In genomic region chr6:105746539-105746938, GRCh38 we compare ENCODE assay signal across 18 cellular contexts.
DNase-seq lines count a peak whose midpoint lies in the region; ATAC-seq and TF ChIP-seq lines count a peak whose summit lies in the region.
"Had no signal": no experiment of that assay in that cellular context is flagged by ENCODE, and none has a peak within 500 bp of the region (broad histone marks: within the 10 kb centered on the region; RNA-seq: fewer than 3 reads in every experiment).

No MANE protein-coding gene starts in this region.

- no peak for TF ChIP-seq POLR2A in Peyer's patch (IDR thresholded peaks at IDR 0.05)

- H3K4me3 Mint-ChIP-seq in activated T-helper 17 cell treated with anti-CD3 and anti-CD28 coated beads, Interleukin-2, amount 50 U/mL, for 72 hours = no peak overlapping the region
- H3K4me3 Mint-ChIP-seq: immature natural killer cell; stimulated activated naive CD8-positive, alpha-beta T cell treated with anti-CD3 and anti-CD28 coated beads, Interleukin-15, amount 100 ng/mL, for 72 hours; type B pancreatic cell; WTC11 had no signal

- peaks cover 15% of the 10 kb centered on the region for H3K4me1 Mint-ChIP-seq in activated T-helper 17 cell treated with anti-CD3 and anti-CD28 coated beads, Interleukin-2, amount 50 U/mL, for 72 hours
- H3K4me1 Mint-ChIP-seq: immature natural killer cell had no signal

- no peak for TF ChIP-seq CTCF in GM12865 (IDR thresholded peaks at IDR 0.05; ENCODE audit: insufficient read depth, low read depth, low read length, missing control alignments)
- TF ChIP-seq CTCF in Peyer's patch (IDR thresholded peaks at IDR 0.05) = no peak

- H3K27ac ChIP-seq in Peyer's patch = no peak overlapping the region
- H3K27ac ChIP-seq: ovary, sigmoid colon had no signal

- no peaks in the 10 kb centered on the region for H3K9me3 Mint-ChIP-seq in activated T-helper 17 cell treated with anti-CD3 and anti-CD28 coated beads, Interleukin-2, amount 50 U/mL, for 72 hours
- H3K9me3 Mint-ChIP-seq: immature natural killer cell; stimulated activated naive CD8-positive, alpha-beta T cell treated with anti-CD3 and anti-CD28 coated beads, Interleukin-15, amount 100 ng/mL, for 72 hours had no signal

- no peak overlapping the region for H3K27ac Mint-ChIP-seq in activated T-helper 17 cell treated with anti-CD3 and anti-CD28 coated beads, Interleukin-2, amount 50 U/mL, for 72 hours
- H3K27ac Mint-ChIP-seq: immature natural killer cell; stimulated activated naive CD8-positive, alpha-beta T cell treated with anti-CD3 and anti-CD28 coated beads, Interleukin-15, amount 100 ng/mL, for 72 hours; type B pancreatic cell; WTC11 had no signal

- in situ Hi-C loops in HAP-1 (cut with MboI; ENCODE audit: low sequenced_read_pairs) = no loop called here

- no peaks in the 10 kb centered on the region for H3K36me3 Mint-ChIP-seq in activated T-helper 17 cell treated with anti-CD3 and anti-CD28 coated beads, Interleukin-2, amount 50 U/mL, for 72 hours (ENCODE audit: low read depth)
- H3K36me3 Mint-ChIP-seq: type B pancreatic cell, WTC11 had no signal

- peak; percentile 52 for DNase-seq in GM12865 (ENCODE audit: low read depth)
- DNase-seq in Kasumi-1 (lab: John Stamatoyannopoulos, UW) = peak; percentile 7 to 30
- DNase-seq in Peyer's patch = no peak
- DNase-seq in retina = no peak
- DNase-seq in HAP-1 (ENCODE audit: low spot score in 2 of 2) = no peak
- DNase-seq: activated gamma-delta T cell treated with Interleukin-2 at 50 U/mL for 16 hours; anterior cingulate cortex; effector CD4-positive, alpha-beta T cell; immature natural killer cell; NCI-H69; ovary; sigmoid colon; stimulated activated naive CD8-positive, alpha-beta T cell treated with anti-CD3 and anti-CD28 coated beads, Interleukin-15, amount 100 ng/mL, for 72 hours had no signal

- H3K27me3 ChIP-seq in Peyer's patch (no peaks in the 10 kb centered on the region), HAP-1 (ENCODE audit: low read depth) (no peaks in the 10 kb centered on the region)
- H3K27me3 ChIP-seq: ovary, sigmoid colon had no signal

- peaks cover 10% of the 10 kb centered on the region for H3K27me3 Mint-ChIP-seq in activated T-helper 17 cell treated with anti-CD3 and anti-CD28 coated beads, Interleukin-2, amount 50 U/mL, for 72 hours

- H3K9me3 ChIP-seq in Peyer's patch = no peaks in the 10 kb centered on the region
- H3K9me3 ChIP-seq in HAP-1 = no peaks in the 10 kb centered on the region
- H3K9me3 ChIP-seq: ovary, sigmoid colon had no signal

- H3K4me3 ChIP-seq in GM12865 (ENCODE audit: low read depth, low read length) (no peak overlapping the region), Peyer's patch (no peak overlapping the region), HAP-1 (no peak overlapping the region)
- H3K4me3 ChIP-seq: ovary, sigmoid colon had no signal

- ATAC-seq in GM21529 (IDR thresholded peaks at IDR 0.05; ENCODE audit: unreplicated experiment) (peak; percentile 43), HG02884 (IDR thresholded peaks at IDR 0.05; ENCODE audit: unreplicated experiment) (no peak)
- peak; percentile 23 for ATAC-seq in activated T-helper 17 cell treated with anti-CD3 and anti-CD28 coated beads, Interleukin-2, amount 50 U/mL, for 72 hours (replicated peaks)
- ATAC-seq: stimulated activated naive CD8-positive, alpha-beta T cell treated with anti-CD3 and anti-CD28 coated beads, Interleukin-15, amount 100 ng/mL, for 72 hours had no signal

- H3K4me1 ChIP-seq in Peyer's patch (no peaks in the 10 kb centered on the region), HAP-1 (peaks cover 4% of the 10 kb centered on the region)
- H3K4me1 ChIP-seq: sigmoid colon had no signal

- no peaks in the 10 kb centered on the region for H3K36me3 ChIP-seq in Peyer's patch
- H3K36me3 ChIP-seq in HAP-1 (replicated peaks) = no peaks in the 10 kb centered on the region
- H3K36me3 ChIP-seq: ovary, sigmoid colon had no signal

Comparison
In these comparisons a context has a peak if more than half of its experiments do, and no peak if none do; other contexts are left out.
1. DNase-seq: peak in GM12865 (single experiment) and Kasumi-1 (2 of 2); none in Peyer's patch (0 of 3), retina (single experiment) and HAP-1 (0 of 2).